Comparison of ENCODE assay signal across 8 cellular contexts in the genomic region with DNA sequence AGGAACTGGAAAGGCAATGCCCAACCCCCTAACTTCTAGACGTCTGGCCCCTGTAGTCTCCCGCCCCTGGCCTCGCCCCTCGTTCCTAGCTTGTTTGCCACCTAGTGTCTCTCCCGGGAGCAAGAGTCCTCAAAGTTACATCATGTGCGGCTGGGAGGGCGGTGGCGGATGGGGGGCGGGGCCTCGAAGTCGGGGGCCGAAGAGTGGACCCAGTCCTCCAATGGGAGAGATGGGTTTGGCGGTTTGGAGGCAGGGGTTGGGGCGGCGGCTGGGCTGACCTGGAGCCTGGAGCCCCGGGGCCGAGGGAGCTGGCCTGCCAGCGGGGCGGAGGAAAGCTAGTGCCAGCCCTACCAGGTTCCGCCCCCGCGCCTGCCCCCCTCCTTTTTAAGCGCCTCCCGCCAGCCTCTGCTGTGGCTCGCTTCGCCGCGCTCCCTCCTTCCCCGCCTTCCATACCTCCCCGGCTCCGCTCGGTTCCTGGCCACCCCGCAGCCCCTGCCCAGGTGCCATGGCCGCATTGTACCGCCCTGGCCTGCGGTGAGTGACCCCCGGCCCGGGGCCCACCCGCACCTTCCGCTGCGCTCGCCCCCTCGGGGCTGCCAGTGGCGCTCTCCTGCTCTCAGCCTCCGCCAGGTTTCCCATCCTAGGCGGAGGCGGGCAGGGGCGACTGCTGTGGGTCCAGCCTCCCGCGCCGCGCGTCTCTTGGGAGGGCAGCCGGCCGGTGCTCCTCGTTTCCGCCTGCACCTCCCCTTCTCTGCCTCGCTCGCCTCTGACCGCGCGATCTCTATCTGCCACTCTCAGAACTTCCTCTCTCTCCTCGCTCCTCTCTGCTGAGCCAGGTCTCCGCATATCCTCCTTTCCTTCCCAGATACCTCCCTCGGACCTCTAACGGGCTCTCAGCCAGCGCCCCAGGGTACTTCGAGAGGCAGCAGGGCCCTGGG. TPM values are rescaled to one million over a fixed set of nuclear protein-coding genes. Genes with fewer than 3 reads are reported as not detected.
DNase-seq lines count a peak whose midpoint lies in the region; ATAC-seq and TF ChIP-seq lines count a peak whose summit lies in the region.

A gene (plus strand): TSS at position 411 of the 938 bp plus-strand sequence. CDS start 95 bp downstream, at position 506.

- peaks cover 0 to 22% of the 10 kb centered on the region in 2 donors for H3K36me3 ChIP-seq in left lung

- H3K27ac ChIP-seq in left lung = peak within 1 kb of the TSS; percentile 95

- DNase-seq in AG08396 (ENCODE audit: low spot score) = peak; percentile 98
- DNase-seq in NCI-H524 (lab: John Stamatoyannopoulos, UW) = peak; percentile 95 to 98
- peak; percentile 92 for DNase-seq in activated CD4-positive, alpha-beta T cell treated with anti-CD3 and anti-CD28 coated beads for 48 hours
- DNase-seq in dedifferentiated amniotic fluid mesenchymal stem cell (ENCODE audit: extremely low spot score) = peak; percentile 93
- peak; percentile 96 to 99 for DNase-seq in left lung
- peak; percentile 89 for DNase-seq in stimulated activated CD4-positive, alpha-beta T cell treated with anti-CD3 and anti-CD28 coated beads, Interleukin-4, amount 100 ng/mL, for 24 hours

- no peaks in the 10 kb centered on the region for H3K9me3 ChIP-seq in left lung

- intact Hi-C loops in left lung (cut with DNase I) = loop anchor here in 1 of 2 donors (10.0 kb wide), 1 partner anchor 79 kb away; no protein-coding TSS in a partner anchor

- H3K27me3 ChIP-seq in left lung = no peaks in the 10 kb centered on the region

- H3K4me1 ChIP-seq in left lung = peaks cover 6 to 46% of the 10 kb centered on the region in 2 donors

- no peak for TF ChIP-seq CTCF in left lung (IDR thresholded peaks at IDR 0.05)

- peak within 1 kb of the TSS; percentile 89 to 93 for H3K4me3 ChIP-seq in left lung

- ATAC-seq in GM19035 (IDR thresholded peaks at IDR 0.05; ENCODE audit: unreplicated experiment) = peak; percentile 62
- peak; percentile 54 for ATAC-seq in HG03354 (IDR thresholded peaks at IDR 0.05; ENCODE audit: poor library complexity, severe bottlenecking, unreplicated experiment)
- ATAC-seq in left lung = peak; percentile 94

RNA-seq across cellular contexts. Expression of the gene that starts here (rescaled TPM):
- 10 to 100 TPM; 36.5 to 61.3 TPM for total RNA-seq in left lung

Comparison
In these comparisons a context has a peak if more than half of its experiments do, and no peak if none do; other contexts are left out.
1. Peak in every context shown above with its lines: DNase-seq, ATAC-seq, H3K4me3 ChIP-seq and H3K27ac ChIP-seq.